In the genomic region with DNA sequence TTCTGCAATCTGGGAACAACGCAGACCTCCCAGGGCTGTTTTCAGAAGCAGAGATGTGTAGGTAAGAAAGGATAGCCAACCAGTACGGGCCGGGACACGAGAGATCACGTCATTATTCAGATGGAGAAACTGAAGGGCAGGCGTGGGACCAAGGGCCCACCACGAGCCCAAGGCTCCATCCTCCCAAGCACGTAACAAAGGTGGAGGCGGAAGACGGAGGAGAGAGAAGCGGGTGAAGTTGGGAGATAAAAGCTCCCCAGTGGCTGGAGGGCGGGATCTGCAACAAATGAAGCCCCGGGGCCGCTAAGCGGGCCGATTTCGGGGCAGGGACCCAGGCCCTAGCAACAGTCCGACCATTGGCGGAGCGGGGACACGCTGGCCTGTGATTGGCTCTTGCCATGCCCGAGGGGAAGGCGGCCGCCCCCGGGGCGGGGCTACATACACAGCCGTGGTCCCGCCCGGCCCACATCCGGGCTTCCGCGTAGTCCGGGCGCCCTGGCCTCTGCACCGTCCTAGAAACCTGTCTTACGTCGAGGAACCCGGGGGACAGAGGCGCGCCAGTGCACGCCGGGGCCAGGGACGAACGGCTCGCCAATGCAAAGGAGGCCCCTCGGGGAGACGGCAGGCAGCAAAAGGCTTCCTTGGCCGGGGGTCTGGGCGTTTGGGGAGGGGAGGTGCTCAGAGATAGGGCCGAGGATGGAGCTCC, we compare ENCODE assay signal across 8 cellular contexts. TPM values are rescaled to one million over a fixed set of nuclear protein-coding genes. Genes with fewer than 3 reads are reported as not detected.
DNase-seq lines count a peak whose midpoint lies in the region; ATAC-seq and TF ChIP-seq lines count a peak whose summit lies in the region.

No MANE protein-coding gene starts in this region.

- TF ChIP-seq POLR2A in testis (IDR thresholded peaks at IDR 0.05) = peak; percentile 24

- 1% methylated on average over 24 to 50 of the region's 50 CpGs for WGBS in testis, 2 donors

- in situ Hi-C loops in SK-MEL-5 (cut with HindIII; ENCODE audit: low pct_unique_long_range_greater_than_20kb, low sequenced_read_pairs) = no loop called here

- intact Hi-C loops in testis (cut with DNase I; ENCODE audit: low total_unique reads) = no loop called here

- no peaks in the 10 kb centered on the region for H3K36me3 ChIP-seq in testis (ENCODE audit: low read depth, missing control alignments)

- H3K4me3 Mint-ChIP-seq in activated naive CD4-positive, alpha-beta T cell treated with anti-CD3 and anti-CD28 coated beads, Interleukin-2, amount 10 ng/mL, durations not matched to agents 7 days and 5 days = peak overlapping the region; percentile 92

- peaks cover 12% of the 10 kb centered on the region for H3K36me3 Mint-ChIP-seq in activated naive CD4-positive, alpha-beta T cell treated with anti-CD3 and anti-CD28 coated beads, Interleukin-2, amount 10 ng/mL, durations not matched to agents 7 days and 5 days

- H3K9me3 Mint-ChIP-seq in activated naive CD4-positive, alpha-beta T cell treated with anti-CD3 and anti-CD28 coated beads, Interleukin-2, amount 10 ng/mL, durations not matched to agents 7 days and 5 days = no peaks in the 10 kb centered on the region

- H3K4me1 Mint-ChIP-seq in activated naive CD4-positive, alpha-beta T cell treated with anti-CD3 and anti-CD28 coated beads, Interleukin-2, amount 10 ng/mL, durations not matched to agents 7 days and 5 days = peaks cover 34% of the 10 kb centered on the region

- CTCF ChIA-PET in activated naive CD4-positive, alpha-beta T cell treated with anti-CD3 and anti-CD28 coated beads, Interleukin-2, amount 10 ng/mL, durations not matched to agents 7 days and 5 days (lab: Charles Lee) = interaction anchor here (0.9 to 3.4 kb wide), 8 partner anchors 10 to 151 kb away, joined by 3 to 28 read pairs (median 4); a partner anchor contains a TSS

- H3K27me3 ChIP-seq in testis = no peaks in the 10 kb centered on the region

- DNase-seq in GM04503 (ENCODE audit: low read depth) = peak; percentile 75
- DNase-seq in HFF-Myc (ENCODE audit: extremely low read depth, low read depth) = peak; percentile 83
- peak; percentile 99 for DNase-seq in NAMALWA (ENCODE audit: low spot score)
- DNase-seq in SK-MEL-5 (ENCODE audit: low read depth, low spot score) = peak; percentile 98
- peak; percentile 98 for DNase-seq in activated naive CD4-positive, alpha-beta T cell treated with anti-CD3 and anti-CD28 coated beads, Interleukin-2, amount 10 ng/mL, durations not matched to agents 7 days and 5 days
- peak; percentile 99 for DNase-seq in germinal center (ENCODE audit: low spot score)
- DNase-seq in omental fat pad (ENCODE audit: low spot score) = peak; percentile 85
- peak; percentile 99 for DNase-seq in testis

- H3K4me3 ChIP-seq in HFF-Myc (replicated peaks; ENCODE audit: low read depth, low read length) (peak overlapping the region; percentile 64), testis (peak overlapping the region; percentile 78)

- no peak for TF ChIP-seq CTCF in HFF-Myc (IDR thresholded peaks at IDR 0.05; ENCODE audit: low read depth, low read length, missing control alignments)
- TF ChIP-seq CTCF in omental fat pad (IDR thresholded peaks at IDR 0.05) = no peak
- no peak for TF ChIP-seq CTCF in testis (IDR thresholded peaks at IDR 0.05)

- peaks cover 6% of the 10 kb centered on the region for H3K27me3 Mint-ChIP-seq in activated naive CD4-positive, alpha-beta T cell treated with anti-CD3 and anti-CD28 coated beads, Interleukin-2, amount 10 ng/mL, durations not matched to agents 7 days and 5 days

- ATAC-seq in omental fat pad (ENCODE audit: low FRiP score) = peak; percentile 96

- peak overlapping the region; percentile 98 for H3K27ac Mint-ChIP-seq in activated naive CD4-positive, alpha-beta T cell treated with anti-CD3 and anti-CD28 coated beads, Interleukin-2, amount 10 ng/mL, durations not matched to agents 7 days and 5 days

- peaks cover 14% of the 10 kb centered on the region for H3K4me1 ChIP-seq in testis

- peak overlapping the region; percentile 84 to 96 for H3K27ac ChIP-seq in testis

- H3K9me3 ChIP-seq in testis = no peaks in the 10 kb centered on the region

RNA-seq across cellular contexts. Expression of a gene that starts 15.5 kb away (rescaled TPM):
- total RNA-seq in SK-MEL-5 (2014; rRNA removed; shearing (Covaris generic)) = 84.7 and 92.2 TPM in 2 replicates
- 925 and 1,406 TPM in 2 replicates for polyA plus RNA-seq in SK-MEL-5 (2015; cell fraction: cytosol; rRNA removed)
- polyA plus RNA-seq in SK-MEL-5 (2015; cell fraction: nucleus; rRNA removed) = 91.6 and 136 TPM in 2 replicates
- total RNA-seq in omental fat pad = 100 to 1,000 TPM; 178 to 353 (median 267) TPM
- 100 to 1,000 TPM; 216 to 245 TPM for total RNA-seq in testis
- polyA plus RNA-seq in testis (ENCODE audit: insufficient read depth, low read depth, low replicate concordance) = 190 TPM

RNA-seq across cellular contexts. Expression of a gene that starts 40.9 kb away (rescaled TPM):
- total RNA-seq in SK-MEL-5 (2014; rRNA removed; shearing (Covaris generic)) = 69.0 and 74.5 TPM in 2 replicates
- polyA plus RNA-seq in SK-MEL-5 (2015; cell fraction: cytosol; rRNA removed) = 160 and 195 TPM in 2 replicates
- polyA plus RNA-seq in SK-MEL-5 (2015; cell fraction: nucleus; rRNA removed) = 69.8 and 79.8 TPM in 2 replicates
- total RNA-seq in omental fat pad = 100 to 1,000 TPM in 3 of 4 donors, 10 to 100 TPM in 1; 98.0 to 263 (median 147) TPM
- 10 to 100 TPM; 78.4 to 80.2 TPM for total RNA-seq in testis
- polyA plus RNA-seq in testis (ENCODE audit: insufficient read depth, low read depth, low replicate concordance) = 67.4 TPM

Comparison
In these comparisons a context has a peak if more than half of its experiments do, and no peak if none do; other contexts are left out.
1. Peak in every context shown above with its lines: DNase-seq, ATAC-seq, H3K4me3 ChIP-seq and H3K27ac ChIP-seq.